9 cellular contexts compared by ENCODE assay signal in the genomic region with DNA sequence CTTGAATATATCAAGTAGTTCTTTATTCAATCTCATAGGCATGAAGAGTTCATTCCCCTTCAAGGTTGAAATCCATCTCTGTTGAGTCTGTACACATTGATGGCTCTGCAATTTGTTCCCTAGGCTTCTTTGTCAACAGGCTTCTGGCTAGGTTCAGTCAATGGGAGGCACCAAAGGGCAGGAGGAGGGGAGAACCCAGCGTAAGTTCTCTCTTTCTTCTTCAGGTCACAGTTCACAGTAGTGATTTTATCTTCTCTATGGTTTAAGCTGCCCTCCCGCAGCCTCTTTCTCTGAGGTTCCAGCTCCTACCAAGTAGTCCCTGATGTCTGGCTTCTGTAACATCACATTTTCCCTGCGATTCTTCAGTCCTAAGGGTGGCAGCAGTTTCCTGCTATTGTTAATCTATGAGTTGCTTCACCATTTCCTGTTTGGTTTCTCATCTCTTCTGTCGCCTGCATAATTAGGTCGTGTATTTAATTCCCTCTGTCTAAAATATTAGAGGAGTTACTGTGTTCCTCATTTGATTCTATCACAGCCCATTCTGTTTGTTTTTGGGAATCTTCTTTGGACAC.
DNase-seq lines count a peak whose midpoint lies in the region; ATAC-seq and TF ChIP-seq lines count a peak whose summit lies in the region.
"Had no signal": no experiment of that assay in that cellular context is flagged by ENCODE, and none has a peak within 500 bp of the region (broad histone marks: within the 10 kb centered on the region; RNA-seq: fewer than 3 reads in every experiment).

No MANE protein-coding gene starts in this region.

- no peaks in the 10 kb centered on the region for H3K36me3 Mint-ChIP-seq in endothelial cell (ENCODE audit: low read depth, unreplicated experiment)
- H3K36me3 Mint-ChIP-seq: CD8-positive, alpha-beta memory T cell had no signal

- no peak for DNase-seq in activated CD4-positive, CD25-positive, alpha-beta regulatory T cell treated with anti-CD3 and anti-CD28 coated beads, Interleukin-2, amount 50 U/mL, for 72 hours
- DNase-seq in SK-N-MC (ENCODE audit: low read depth, low spot score) (peak; percentile 57), endothelial cell (ENCODE audit: low spot score) (no peak), MG63 (no peak)
- DNase-seq in stimulated activated CD4-positive, alpha-beta T cell treated with anti-CD3 and anti-CD28 coated beads, Interleukin-15, amount 100 ng/mL, for 48 hours (ENCODE audit: low read depth in 2 of 2): peak; percentile 3 to 9

- H3K9me3 ChIP-seq in SK-N-MC (ENCODE audit: low read depth, low read length) (no peaks in the 10 kb centered on the region), MG63 (no peaks in the 10 kb centered on the region)

- no peaks in the 10 kb centered on the region for H3K9me3 Mint-ChIP-seq in endothelial cell (ENCODE audit: unreplicated experiment)
- H3K9me3 Mint-ChIP-seq: CD8-positive, alpha-beta memory T cell had no signal

- H3K4me1 Mint-ChIP-seq in endothelial cell (ENCODE audit: unreplicated experiment): peaks cover 63% of the 10 kb centered on the region

- H3K27ac Mint-ChIP-seq in endothelial cell (ENCODE audit: unreplicated experiment): peak overlapping the region; percentile 80

- H3K36me3 ChIP-seq in SK-N-MC (ENCODE audit: insufficient read depth, low read length) (no peaks in the 10 kb centered on the region), MG63 (no peaks in the 10 kb centered on the region)

- H3K4me3 Mint-ChIP-seq in endothelial cell (ENCODE audit: unreplicated experiment): no peak overlapping the region

- no peaks in the 10 kb centered on the region for H3K27me3 ChIP-seq in MG63

- peaks cover 2% of the 10 kb centered on the region for H3K27me3 Mint-ChIP-seq in endothelial cell (ENCODE audit: unreplicated experiment)

- TF ChIP-seq CTCF in endothelial cell (IDR thresholded peaks at IDR 0.05; ENCODE audit: unreplicated experiment): no peak

- H3K27ac ChIP-seq in SK-N-MC: no peak overlapping the region

- H3K9ac ChIP-seq in SK-N-MC (ENCODE audit: insufficient read length): no peak overlapping the region

- peak; percentile 74 to 87 for ATAC-seq in activated CD4-positive, CD25-positive, alpha-beta regulatory T cell treated with anti-CD3 and anti-CD28 coated beads, Interleukin-2, amount 50 U/mL, for 24 hours
- ATAC-seq in HG03439 (IDR thresholded peaks at IDR 0.05; ENCODE audit: unreplicated experiment): no peak
- ATAC-seq in HG02759 (IDR thresholded peaks at IDR 0.05; ENCODE audit: unreplicated experiment): no peak

- H3K4me3 ChIP-seq in SK-N-MC: peak overlapping the region; percentile 50
- H3K4me3 ChIP-seq in MG63: no peak overlapping the region

Comparison
In these comparisons a context has a peak if more than half of its experiments do, and no peak if none do; other contexts are left out.
1. ATAC-seq: peak in activated CD4-positive, CD25-positive, alpha-beta regulatory T cell treated with anti-CD3 and anti-CD28 coated beads, Interleukin-2, amount 50 U/mL, for 24 hours (2 of 2); none in HG03439 (single experiment) and HG02759 (single experiment).
2. DNase-seq: peak in SK-N-MC (single experiment) and stimulated activated CD4-positive, alpha-beta T cell treated with anti-CD3 and anti-CD28 coated beads, Interleukin-15, amount 100 ng/mL, for 48 hours (2 of 2); none in activated CD4-positive, CD25-positive, alpha-beta regulatory T cell treated with anti-CD3 and anti-CD28 coated beads, Interleukin-2, amount 50 U/mL, for 72 hours (single experiment), endothelial cell (single experiment) and MG63 (single experiment).